In the genomic region with DNA sequence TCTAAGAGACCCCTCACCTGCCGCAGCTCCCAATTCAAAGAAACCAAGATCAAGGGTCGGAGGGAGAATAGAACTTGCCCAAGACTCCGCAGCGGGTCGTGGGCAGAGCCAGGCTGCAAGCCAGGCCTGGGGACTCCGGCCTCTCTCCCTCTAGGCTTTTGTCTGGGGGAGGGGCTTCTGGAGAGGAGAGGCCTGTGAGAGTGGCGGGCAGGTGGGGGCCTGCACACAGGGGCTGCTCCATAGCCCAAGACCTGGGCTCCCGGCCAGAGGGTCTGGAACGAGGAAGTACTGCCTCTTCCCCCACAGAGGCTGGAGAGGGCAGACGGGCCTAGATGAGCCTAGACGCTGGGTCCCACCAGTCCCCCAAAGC, we compare ENCODE assay signal across 9 cellular contexts. TPM values are rescaled to one million over a fixed set of nuclear protein-coding genes. Genes with fewer than 3 reads are reported as not detected.
DNase-seq lines count a peak whose midpoint lies in the region; ATAC-seq and TF ChIP-seq lines count a peak whose summit lies in the region.
"Had no signal": no experiment of that assay in that cellular context is flagged by ENCODE, and none has a peak within 500 bp of the region (broad histone marks: within the 10 kb centered on the region; RNA-seq: fewer than 3 reads in every experiment).

No MANE protein-coding gene starts in this region.

- peaks cover 53% of the 10 kb centered on the region for H3K4me1 Mint-ChIP-seq in CD8-positive, alpha-beta T cell (ENCODE audit: low read depth)
- H3K4me1 Mint-ChIP-seq in neural progenitor cell: peaks cover 43% of the 10 kb centered on the region

- H3K27ac Mint-ChIP-seq in CD8-positive, alpha-beta T cell: peak overlapping the region; percentile 100
- H3K27ac Mint-ChIP-seq in neural progenitor cell: peak overlapping the region; percentile 70

- H2AFZ ChIP-seq in OCI-LY7 (ENCODE audit: low read length): no peak overlapping the region
- H2AFZ ChIP-seq in neural progenitor cell (replicated peaks): no peak overlapping the region

- TF ChIP-seq CTCF in CD8-positive, alpha-beta T cell (IDR thresholded peaks at IDR 0.05): no peak
- TF ChIP-seq CTCF in OCI-LY7 (conservative IDR thresholded peaks at IDR 0.05; ENCODE audit: low read length): no peak
- no peak for TF ChIP-seq CTCF in neural progenitor cell (IDR thresholded peaks at IDR 0.05)

- H3K9me3 ChIP-seq in CD8-positive, alpha-beta T cell (ENCODE audit: low read length): no peaks in the 10 kb centered on the region
- H3K9me3 ChIP-seq in OCI-LY7 (ENCODE audit: low read length): no peaks in the 10 kb centered on the region
- no peaks in the 10 kb centered on the region for H3K9me3 ChIP-seq in effector memory CD4-positive, alpha-beta T cell (ENCODE audit: control insufficient read depth, low read length)
- H3K9me3 ChIP-seq in neural progenitor cell (ENCODE audit: low read depth): no peaks in the 10 kb centered on the region

- H3K79me2 ChIP-seq in OCI-LY7 (ENCODE audit: insufficient read depth, low read depth, low read length) (no peaks in the 10 kb centered on the region), neural progenitor cell (ENCODE audit: low read depth) (no peaks in the 10 kb centered on the region)

- peak overlapping the region; percentile 76 for H3K4me2 ChIP-seq in OCI-LY7 (ENCODE audit: low read length)
- no peak overlapping the region for H3K4me2 ChIP-seq in neural progenitor cell

- no TSS peak for BruUV-seq in OCI-LY7 (replicated peaks; lab: Mats Ljungman, UMichigan)

- H3K36me3 ChIP-seq in CD8-positive, alpha-beta T cell (ENCODE audit: insufficient read depth, low read length): no peaks in the 10 kb centered on the region
- peaks cover 25% of the 10 kb centered on the region for H3K36me3 ChIP-seq in OCI-LY7 (ENCODE audit: insufficient read depth, low read length)
- H3K36me3 ChIP-seq in effector memory CD4-positive, alpha-beta T cell (ENCODE audit: control insufficient read depth, insufficient read depth, low read length): peaks cover 4% of the 10 kb centered on the region
- no peaks in the 10 kb centered on the region for H3K36me3 ChIP-seq in neural progenitor cell

- H3K9me3 Mint-ChIP-seq in CD8-positive, alpha-beta T cell: no peaks in the 10 kb centered on the region
- no peaks in the 10 kb centered on the region for H3K9me3 Mint-ChIP-seq in neural progenitor cell

- no peaks in the 10 kb centered on the region for H3K9me2 ChIP-seq in OCI-LY7 (ENCODE audit: insufficient read depth, low read length)

- peaks cover 7% of the 10 kb centered on the region for H3F3A ChIP-seq in neural progenitor cell (ENCODE audit: low read depth)

- H3K4me3 ChIP-seq in CD8-positive, alpha-beta T cell (ENCODE audit: low read depth, low read length): peak overlapping the region; percentile 62
- H3K4me3 ChIP-seq in OCI-LY7 (ENCODE audit: low read depth, low read length, poor library complexity, severe bottlenecking) (peak overlapping the region; percentile 58), neural progenitor cell (no peak overlapping the region)
- peak overlapping the region; percentile 55 for H3K4me3 ChIP-seq in effector memory CD4-positive, alpha-beta T cell (ENCODE audit: insufficient read depth, low read depth, low read length, poor library complexity, severe bottlenecking)

- no peak for ATAC-seq in CD8-positive, alpha-beta T cell
- no peak for ATAC-seq in GM18498 (IDR thresholded peaks at IDR 0.05; ENCODE audit: unreplicated experiment)

- H4K20me1 ChIP-seq in OCI-LY7 (ENCODE audit: insufficient read depth, low read length) (no peaks in the 10 kb centered on the region), neural progenitor cell (ENCODE audit: low read depth) (no peaks in the 10 kb centered on the region)

- CTCF ChIA-PET in CD8-positive, alpha-beta T cell (lab: Charles Lee): interaction anchor here (1.1 to 3.0 kb wide), 3 partner anchors 11 to 169 kb away, joined by 3 to 14 read pairs (median 5); a partner anchor contains a TSS
- CTCF ChIA-PET in OCI-LY7 (lab: Charles Lee; ENCODE audit: unreplicated experiment): interaction anchor here (0.6 to 0.8 kb wide), 4 partner anchors 12 to 1919 kb away, joined by 4 to 5 read pairs (median 5); a partner anchor contains a TSS

- POLR2A ChIA-PET in CD8-positive, alpha-beta T cell (lab: Charles Lee): interaction anchor here (1.1 to 1.2 kb wide), 2 partner anchors 11 to 170 kb away, joined by 3 to 6 read pairs; a partner anchor contains a TSS
- POLR2A ChIA-PET in OCI-LY7 (lab: Charles Lee): interaction anchor here (2.2 to 3.7 kb wide), 2 partner anchors 11 to 22 kb away, joined by 6 to 22 read pairs; a partner anchor contains a TSS

- peak in 1 of 7 experiments; percentile 29 for DNase-seq in CD8-positive, alpha-beta T cell
- DNase-seq in OCI-LY7 (ENCODE audit: low spot score) (no peak), neural progenitor cell (ENCODE audit: low spot score) (no peak), DMS53 (lab: John Stamatoyannopoulos, UW) (no peak), NCI-H510A (lab: John Stamatoyannopoulos, UW) (no peak)
- DNase-seq in effector memory CD4-positive, alpha-beta T cell: no peak
- no peak for DNase-seq in activated effector memory CD4-positive, alpha-beta T cell treated with anti-CD3 and anti-CD28 coated beads, Interleukin-2, amount 50 U/mL, for 16 hours
- DNase-seq: Karpas-422 had no signal

- no peaks in the 10 kb centered on the region for H3K27me3 ChIP-seq in CD8-positive, alpha-beta T cell (ENCODE audit: insufficient read depth, low read length)
- H3K27me3 ChIP-seq in effector memory CD4-positive, alpha-beta T cell (replicated peaks; ENCODE audit: control insufficient read depth, insufficient read depth, low read length, poor library complexity, severe bottlenecking): no peaks in the 10 kb centered on the region
- H3K27me3 ChIP-seq in neural progenitor cell: no peaks in the 10 kb centered on the region

- peak overlapping the region; percentile 92 for H3K4me3 Mint-ChIP-seq in CD8-positive, alpha-beta T cell
- peak overlapping the region; percentile 52 for H3K4me3 Mint-ChIP-seq in neural progenitor cell

- peaks cover 16% of the 10 kb centered on the region for H3K36me3 Mint-ChIP-seq in CD8-positive, alpha-beta T cell
- no peaks in the 10 kb centered on the region for H3K36me3 Mint-ChIP-seq in neural progenitor cell

- intact Hi-C loops in CD8-positive, alpha-beta T cell (cut with DNase I, micrococcal nuclease): no loop called here
- intact Hi-C loops in OCI-LY7 (cut with micrococcal nuclease; ENCODE audit: unreplicated experiment): loop anchor here (10.0 kb wide), 1 partner anchor 780 kb away; a partner anchor contains a TSS

- H3K27ac ChIP-seq in CD8-positive, alpha-beta T cell (ENCODE audit: low read depth, low read length): peak overlapping the region; percentile 95
- peak overlapping the region; percentile 94 for H3K27ac ChIP-seq in OCI-LY7 (ENCODE audit: low read depth, low read length, poor library complexity, severe bottlenecking)
- peak overlapping the region; percentile 99 for H3K27ac ChIP-seq in effector memory CD4-positive, alpha-beta T cell (ENCODE audit: insufficient read depth, low read length, poor library complexity, severe bottlenecking)
- H3K27ac ChIP-seq in neural progenitor cell: no peak overlapping the region

- H3K27me3 Mint-ChIP-seq in CD8-positive, alpha-beta T cell (ENCODE audit: low read depth): no peaks in the 10 kb centered on the region
- peaks cover 6% of the 10 kb centered on the region for H3K27me3 Mint-ChIP-seq in neural progenitor cell (ENCODE audit: insufficient read depth, low read depth)

- H3K4me1 ChIP-seq in CD8-positive, alpha-beta T cell (ENCODE audit: insufficient read depth, low read length): peaks cover 53% of the 10 kb centered on the region
- peaks cover 79% of the 10 kb centered on the region for H3K4me1 ChIP-seq in OCI-LY7 (ENCODE audit: insufficient read depth, low read length, poor library complexity, severe bottlenecking)
- H3K4me1 ChIP-seq in effector memory CD4-positive, alpha-beta T cell (ENCODE audit: control insufficient read depth, insufficient read depth, low read length, poor library complexity, severe bottlenecking): peaks cover 48% of the 10 kb centered on the region
- peaks cover 12% of the 10 kb centered on the region for H3K4me1 ChIP-seq in neural progenitor cell

- H3K9ac ChIP-seq in neural progenitor cell: no peak overlapping the region

RNA-seq across cellular contexts. Expression of a gene that starts 5.1 kb away (rescaled TPM):
- total RNA-seq in CD8-positive, alpha-beta T cell: 10 to 100 TPM; 49.8 to 56.1 TPM
- 38.8 and 43.7 TPM in 2 replicates for total RNA-seq in OCI-LY7 (2014; rRNA removed; shearing (Covaris generic))
- total RNA-seq in OCI-LY7 (2022): 51.3 and 52.7 TPM in 2 replicates
- total RNA-seq in neural progenitor cell (ENCODE audit: low replicate concordance): 14.3 and 42.7 TPM in 2 replicates

RNA-seq across cellular contexts. Expression of a gene that starts 12.3 kb away (rescaled TPM):
- total RNA-seq in CD8-positive, alpha-beta T cell: 10 to 100 TPM; 40.0 to 47.6 TPM
- total RNA-seq in OCI-LY7 (2014; rRNA removed; shearing (Covaris generic)): 112 and 180 TPM in 2 replicates
- 118 and 125 TPM in 2 replicates for total RNA-seq in OCI-LY7 (2022)
- total RNA-seq in neural progenitor cell (ENCODE audit: low replicate concordance): 5.5 and 11.1 TPM in 2 replicates

RNA-seq across cellular contexts. Expression of a gene that starts 26.1 kb away (rescaled TPM):
- 1 to 10 TPM; 5.1 to 7.4 TPM for total RNA-seq in CD8-positive, alpha-beta T cell
- 0.59 and 0.95 TPM in 2 replicates for total RNA-seq in OCI-LY7 (2014; rRNA removed; shearing (Covaris generic))
- total RNA-seq in OCI-LY7 (2022): 4.4 and 4.6 TPM in 2 replicates
- total RNA-seq in neural progenitor cell (ENCODE audit: low replicate concordance): 1.4 and 8.8 TPM in 2 replicates

RNA-seq across cellular contexts. Expression of a gene that starts 27.0 kb away (rescaled TPM):
- total RNA-seq in CD8-positive, alpha-beta T cell: 10 to 100 TPM; 34.8 to 35.2 TPM
- total RNA-seq in OCI-LY7 (2014; rRNA removed; shearing (Covaris generic)): 10.7 and 19.5 TPM in 2 replicates
- total RNA-seq in OCI-LY7 (2022) (21.6 and 22.6 TPM in 2 replicates), neural progenitor cell (ENCODE audit: low replicate concordance) (20.5 and 25.6 TPM in 2 replicates)

RNA-seq across cellular contexts. Expression of a gene that starts 33.2 kb away (rescaled TPM):
- 10 to 100 TPM; 40.2 to 42.7 TPM for total RNA-seq in CD8-positive, alpha-beta T cell
- total RNA-seq in OCI-LY7 (2014; rRNA removed; shearing (Covaris generic)): 31.6 and 49.7 TPM in 2 replicates
- 47.7 and 50.7 TPM in 2 replicates for total RNA-seq in OCI-LY7 (2022)
- total RNA-seq in neural progenitor cell (ENCODE audit: low replicate concordance): 9.1 and 20.5 TPM in 2 replicates
